Comparison of ENCODE assay signal across 8 cellular contexts in the genomic region with DNA sequence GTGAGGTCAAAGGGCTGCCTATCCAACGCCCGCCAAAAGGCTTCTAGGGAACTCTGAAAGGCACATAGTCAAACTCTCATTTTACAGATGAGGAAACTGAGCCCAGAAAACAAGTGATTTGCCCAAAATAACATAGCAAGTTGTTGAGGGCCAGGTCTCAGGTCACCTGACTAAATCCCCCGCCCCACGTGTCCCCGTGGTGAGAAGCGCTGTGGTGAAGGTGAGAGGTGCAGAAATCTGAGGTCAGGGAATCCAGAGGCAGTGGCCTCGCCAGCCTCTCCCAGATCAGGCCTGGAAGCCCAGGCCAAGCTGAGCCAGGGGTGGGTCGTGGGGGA. TPM values are rescaled to one million over a fixed set of nuclear protein-coding genes. Genes with fewer than 3 reads are reported as not detected.
DNase-seq lines count a peak whose midpoint lies in the region; ATAC-seq and TF ChIP-seq lines count a peak whose summit lies in the region.

No MANE protein-coding gene starts in this region.

- WGBS in ovary, 3 donors: 42 to 58% (median 50%) methylated on average over 8 of the region's 8 CpGs

- TF ChIP-seq CTCF in epithelial cell of esophagus (IDR thresholded peaks at IDR 0.05; ENCODE audit: insufficient read depth, low read depth, low read length, missing control alignments) (no peak), ovary (IDR thresholded peaks at IDR 0.05) (no peak)

- H3K4me3 Mint-ChIP-seq in CD4-positive, alpha-beta memory T cell: peak overlapping the region; percentile 66 to 98 (median 82)

- peaks cover 25% of the 10 kb centered on the region for H3K36me3 ChIP-seq in CD4-positive, alpha-beta memory T cell (ENCODE audit: insufficient read depth, low read length)
- H3K36me3 ChIP-seq in SJSA1: peaks cover 81% of the 10 kb centered on the region
- no peaks in the 10 kb centered on the region for H3K36me3 ChIP-seq in ovary

- H3K36me3 Mint-ChIP-seq in CD4-positive, alpha-beta memory T cell: peaks cover 12 to 43% of the 10 kb centered on the region in 2 donors

- no peaks in the 10 kb centered on the region for H3K27me3 Mint-ChIP-seq in CD4-positive, alpha-beta memory T cell

- H3K4me3 ChIP-seq in CD4-positive, alpha-beta memory T cell (ENCODE audit: low read length in 2 of 2): peak overlapping the region in 1 of 2 donors; percentile 11
- H3K4me3 ChIP-seq in SJSA1: peak overlapping the region; percentile 38
- peak overlapping the region; percentile 84 for H3K4me3 ChIP-seq in epithelial cell of esophagus (ENCODE audit: low read length)
- H3K4me3 ChIP-seq in ovary: peak overlapping the region; percentile 66

- H3K4me1 Mint-ChIP-seq in CD4-positive, alpha-beta memory T cell: peaks cover 47 to 70% (median 55%) of the 10 kb centered on the region in 4 donors

- TF ChIP-seq POLR2A in ovary (IDR thresholded peaks at IDR 0.05): no peak

- peak in 1 of 5 donors; percentile 49 for DNase-seq in CD4-positive, alpha-beta memory T cell
- DNase-seq in SJSA1 (ENCODE audit: low read depth in 1 of 2, low spot score in 2 of 2): no peak
- no peak for DNase-seq in epithelial cell of esophagus (ENCODE audit: low read depth)
- no peak for DNase-seq in ovary
- no peak for DNase-seq in SKM-1 treated with dmso at 0.1 percent for 144 hours (lab: John Stamatoyannopoulos, UW; ENCODE audit: unreplicated experiment)
- DNase-seq in LoVo (ENCODE audit: low spot score): no peak
- no peak for DNase-seq in middle frontal gyrus (ENCODE audit: extremely low spot score, low spot score)

- H3K27me3 ChIP-seq in CD4-positive, alpha-beta memory T cell (ENCODE audit: insufficient read depth, low read length): no peaks in the 10 kb centered on the region
- H3K27me3 ChIP-seq in SJSA1 (replicated peaks) (no peaks in the 10 kb centered on the region), ovary (no peaks in the 10 kb centered on the region)

- peaks cover 0 to 1% (median 0%) of the 10 kb centered on the region in 8 donors for H3K9me3 Mint-ChIP-seq in CD4-positive, alpha-beta memory T cell

- CTCF ChIA-PET in CD4-positive, alpha-beta memory T cell (lab: Charles Lee; ENCODE audit: partially characterized antibody): interaction anchor here (0.7 to 2.0 kb wide), 4 partner anchors 19 to 217 kb away, joined by 3 to 10 read pairs (median 4); a partner anchor contains a TSS

- POLR2A ChIA-PET in CD4-positive, alpha-beta memory T cell (lab: Charles Lee; ENCODE audit: partially characterized antibody): interaction anchor here (2.9 to 3.2 kb wide), 2 partner anchors 18 to 21 kb away, joined by 27 to 28 read pairs; a partner anchor contains a TSS

- no peaks in the 10 kb centered on the region for H3K9me3 ChIP-seq in CD4-positive, alpha-beta memory T cell (ENCODE audit: control insufficient read depth in 1 of 2, low read length in 2 of 2)
- H3K9me3 ChIP-seq in SJSA1 (replicated peaks) (no peaks in the 10 kb centered on the region), ovary (no peaks in the 10 kb centered on the region)

- H3K4me1 ChIP-seq in CD4-positive, alpha-beta memory T cell (ENCODE audit: insufficient read depth, low read length): peaks cover 53% of the 10 kb centered on the region
- peaks cover 52% of the 10 kb centered on the region for H3K4me1 ChIP-seq in SJSA1 (replicated peaks)
- H3K4me1 ChIP-seq in ovary (ENCODE audit: insufficient read depth): peaks cover 25% of the 10 kb centered on the region

- TF ChIP-seq EP300 in ovary (IDR thresholded peaks at IDR 0.05): no peak

- peak overlapping the region; percentile 65 for H3K27ac ChIP-seq in CD4-positive, alpha-beta memory T cell (ENCODE audit: low read depth, low read length)
- H3K27ac ChIP-seq in SJSA1 (peak overlapping the region; percentile 100), ovary (peak overlapping the region; percentile 93 to 96)

- no peak for ATAC-seq in GM18520 (IDR thresholded peaks at IDR 0.05; ENCODE audit: unreplicated experiment)

- peak overlapping the region; percentile 84 to 95 (median 93) for H3K27ac Mint-ChIP-seq in CD4-positive, alpha-beta memory T cell

- intact Hi-C loops in CD4-positive, alpha-beta memory T cell (cut with micrococcal nuclease): no loop called here
- intact Hi-C loops in ovary (cut with DNase I): no loop called here

RNA-seq across cellular contexts. Expression of a gene that starts 5.1 kb away (rescaled TPM):
- 10 to 100 TPM; 93.3 to 97.0 TPM for total RNA-seq in CD4-positive, alpha-beta memory T cell
- 10 to 100 TPM; 23.8 to 49.3 TPM for polyA plus RNA-seq in CD4-positive, alpha-beta memory T cell
- 324 and 387 TPM in 2 replicates for total RNA-seq in SJSA1 (2014; rRNA removed; shearing (Covaris generic))
- total RNA-seq in ovary: 100 to 1,000 TPM in 6 of 7 donors, 10 to 100 TPM in 1; 81.1 to 175 (median 146) TPM
- polyA plus RNA-seq in ovary: 100 to 1,000 TPM; 104 to 184 TPM

RNA-seq across cellular contexts. Expression of a gene that starts 5.5 kb away (rescaled TPM):
- 10 to 100 TPM; 44.1 to 47.4 TPM for total RNA-seq in CD4-positive, alpha-beta memory T cell
- polyA plus RNA-seq in CD4-positive, alpha-beta memory T cell: 100 to 1,000 TPM in 1 of 2 donors, 10 to 100 TPM in 1; 86.7 to 150 TPM
- total RNA-seq in SJSA1 (2014; rRNA removed; shearing (Covaris generic)): 70.0 and 126 TPM in 2 replicates
- 10 to 100 TPM; 23.1 to 83.3 (median 61.8) TPM for total RNA-seq in ovary
- 100 to 1,000 TPM in 1 of 2 donors, 10 to 100 TPM in 1; 71.3 to 173 TPM for polyA plus RNA-seq in ovary

RNA-seq across cellular contexts. Expression of a gene that starts 17.8 kb away (rescaled TPM):
- total RNA-seq in CD4-positive, alpha-beta memory T cell: 10 to 100 TPM; 47.9 to 53.1 TPM
- 10 to 100 TPM; 11.4 to 19.3 TPM for polyA plus RNA-seq in CD4-positive, alpha-beta memory T cell
- total RNA-seq in SJSA1 (2014; rRNA removed; shearing (Covaris generic)): 13.8 and 21.5 TPM in 2 replicates
- total RNA-seq in ovary: 10 to 100 TPM; 11.7 to 33.8 (median 26.1) TPM
- polyA plus RNA-seq in ovary: 10 to 100 TPM; 13.6 to 58.7 TPM

RNA-seq across cellular contexts. Expression of a gene that starts 18.1 kb away (rescaled TPM):
- 10 to 100 TPM; 30.5 to 35.7 TPM for total RNA-seq in CD4-positive, alpha-beta memory T cell
- polyA plus RNA-seq in CD4-positive, alpha-beta memory T cell: 1 to 10 TPM; 4.6 to 7.5 TPM
- 6.4 and 6.5 TPM in 2 replicates for total RNA-seq in SJSA1 (2014; rRNA removed; shearing (Covaris generic))
- 10 to 100 TPM; 22.4 to 39.6 (median 33.2) TPM for total RNA-seq in ovary
- polyA plus RNA-seq in ovary: 10 to 100 TPM; 18.1 to 33.2 TPM

RNA-seq across cellular contexts. Expression of a gene that starts 21.0 kb away (rescaled TPM):
- total RNA-seq in CD4-positive, alpha-beta memory T cell: 10 to 100 TPM; 60.9 to 61.3 TPM
- polyA plus RNA-seq in CD4-positive, alpha-beta memory T cell: 10 to 100 TPM; 32.8 to 52.7 TPM
- 36.9 and 37.3 TPM in 2 replicates for total RNA-seq in SJSA1 (2014; rRNA removed; shearing (Covaris generic))
- total RNA-seq in ovary: 10 to 100 TPM; 24.7 to 65.2 (median 50.9) TPM
- polyA plus RNA-seq in ovary: 10 to 100 TPM; 38.6 to 72.5 TPM
